Comparison of ENCODE assay signal across 16 cellular contexts in genomic region chr12:53198470-53199110, GRCh38. TPM values are rescaled to one million over a fixed set of nuclear protein-coding genes. Genes with fewer than 3 reads are reported as not detected.
A peak's percentile ranks its signal among the peaks of the same experiment; 100 is the strongest.
DNase-seq lines count a peak whose midpoint lies in the region; ATAC-seq, FAIRE-seq and TF ChIP-seq lines count a peak whose summit lies in the region.
"Had no signal": no experiment of that assay in that cellular context is flagged by ENCODE, and none has a peak within 500 bp of the region (broad histone marks: within the 10 kb centered on the region; RNA-seq: fewer than 3 reads in every experiment).

No MANE protein-coding gene starts in this region.

- no peaks in the 10 kb centered on the region for H3K9me2 ChIP-seq in DOHH2 (replicated peaks; ENCODE audit: control insufficient read depth, low read length)

- no TSS peak for BruUV-seq in K562 (replicated peaks; lab: Mats Ljungman, UMichigan)

- H3K79me2 ChIP-seq in DOHH2 (ENCODE audit: control insufficient read depth, low read length) (peaks cover 13% of the 10 kb centered on the region), K562 (ENCODE audit: control insufficient read depth, insufficient read depth, low read length) (no peaks in the 10 kb centered on the region)

- H3F3A ChIP-seq in DOHH2 (ENCODE audit: control insufficient read depth, insufficient read depth): peaks cover 22% of the 10 kb centered on the region

- DNase-seq in T-helper 2 cell treated with Interferon-gamma antibody and Interleukin-4, amounts not matched to agents 5 μg/mL and 100 μg/mL, for 36 hours (ENCODE audit: low spot score): no peak
- DNase-seq in K562 (ENCODE audit: extremely low read depth in 1 of 4, low spot score in 3 of 4): no peak
- no peak for DNase-seq in tibial nerve (ENCODE audit: low spot score in 2 of 2)
- DNase-seq: KG1; NCI-H187; NCI-H748 treated with DMSO at 0.1 percent for 48 hours; stimulated activated CD4-positive, alpha-beta T cell treated with anti-CD3 and anti-CD28 coated beads, Interleukin-4, amount 100 ng/mL, for 1 hour had no signal

- peaks cover 77% of the 10 kb centered on the region for H3K36me3 Mint-ChIP-seq in T-helper 2 cell treated with Interferon-gamma antibody and Interleukin-4, amounts not matched to agents 5 μg/mL and 100 μg/mL, for 36 hours (ENCODE audit: low read depth)
- H3K36me3 Mint-ChIP-seq: brain had no signal

- peaks cover 45% of the 10 kb centered on the region for H3K4me1 Mint-ChIP-seq in T-helper 2 cell treated with Interferon-gamma antibody and Interleukin-4, amounts not matched to agents 5 μg/mL and 100 μg/mL, for 36 hours (ENCODE audit: low read depth)

- TF ChIP-seq EP300 in K562 (IDR thresholded peaks at IDR 0.05; ENCODE audit: low read length): no peak
- no peak for TF ChIP-seq EP300 in tibial nerve (IDR thresholded peaks at IDR 0.05)

- no peaks in the 10 kb centered on the region for H3K27me3 ChIP-seq in BLaER1 treated with 17β-estradiol and CSF1 and Interleukin-3, amounts not matched to agents 10 nM and 100 nM
- H3K27me3 ChIP-seq in DOHH2 (ENCODE audit: control insufficient read depth, low read length) (no peaks in the 10 kb centered on the region), K562 (ENCODE audit: control insufficient read depth in 2 of 2, insufficient read depth in 2 of 2, low read length in 2 of 2) (no peaks in the 10 kb centered on the region), tibial nerve (no peaks in the 10 kb centered on the region)

- H3K9me3 Mint-ChIP-seq in T-helper 2 cell treated with Interferon-gamma antibody and Interleukin-4, amounts not matched to agents 5 μg/mL and 100 μg/mL, for 36 hours: no peaks in the 10 kb centered on the region
- H3K9me3 Mint-ChIP-seq: CD14-positive monocyte, neural crest cell had no signal

- WGBS in K562 (ENCODE audit: insufficient coverage, low coverage, missing lambda C conversion rate): 63% methylated on average over 3 of the region's 6 CpGs
- 93 to 96% methylated on average over 6 of the region's 6 CpGs for WGBS in tibial nerve, 2 donors

- H3K4me3 ChIP-seq in BLaER1 treated with 17β-estradiol and CSF1 and Interleukin-3, amounts not matched to agents 10 nM and 100 nM: no peak overlapping the region
- H3K4me3 ChIP-seq in DOHH2 (ENCODE audit: low read length) (peak overlapping the region; percentile 48), K562 (no peak overlapping the region), tibial nerve (no peak overlapping the region)

- peak overlapping the region in 8 of 11 experiments; percentile 6 to 52 (median 22); a peak in 8 of 22 replicates for H3K9ac ChIP-seq in BLaER1 treated with 17β-estradiol and CSF1 and Interleukin-3, amounts not matched to agents 10 nM and 100 nM
- H3K9ac ChIP-seq in K562 (ENCODE audit: insufficient read depth in 1 of 2, low read depth in 2 of 2, low read length in 2 of 2): peak overlapping the region in 1 of 2 experiments; percentile 56; a peak in 1 of 4 replicates

- peak overlapping the region; percentile 64 to 96 (median 81) for H3K4me2 ChIP-seq in BLaER1 treated with 17β-estradiol and CSF1 and Interleukin-3, amounts not matched to agents 10 nM and 100 nM
- H3K4me2 ChIP-seq in DOHH2 (ENCODE audit: low read length) (peak overlapping the region; percentile 77), K562 (ENCODE audit: insufficient read depth, low read length) (no peak overlapping the region)

- TF ChIP-seq CTCF in DOHH2 (IDR thresholded peaks at IDR 0.05; ENCODE audit: low read depth, low read length, poor library complexity, severe bottlenecking) (no peak), K562 (IDR thresholded peaks at IDR 0.05 in 2 of 3, conservative IDR thresholded peaks at IDR 0.05 in 1 of 3; ENCODE audit: insufficient read depth in 2 of 3, low read depth in 1 of 3, low read length in 3 of 3) (no peak), tibial nerve (IDR thresholded peaks at IDR 0.05) (no peak)

- peaks cover 55 to 67% (median 58%) of the 10 kb centered on the region in 10 experiments for H3K4me1 ChIP-seq in BLaER1 treated with 17β-estradiol and CSF1 and Interleukin-3, amounts not matched to agents 10 nM and 100 nM
- H3K4me1 ChIP-seq in DOHH2 (ENCODE audit: control insufficient read depth, low read length) (peaks cover 68% of the 10 kb centered on the region), K562 (replicated peaks in 1 of 2; ENCODE audit: control insufficient read depth in 2 of 2, insufficient read depth in 2 of 2, low read length in 2 of 2) (peaks cover 28 to 31% of the 10 kb centered on the region in 2 experiments; a peak in 4 of 5 replicates), tibial nerve (peaks cover 0 to 20% (median 13%) of the 10 kb centered on the region in 4 donors)

- peaks cover 0 to 50% (median 13%) of the 10 kb centered on the region in 11 experiments; a peak in 11 of 22 replicates for H3K36me3 ChIP-seq in BLaER1 treated with 17β-estradiol and CSF1 and Interleukin-3, amounts not matched to agents 10 nM and 100 nM
- H3K36me3 ChIP-seq in DOHH2 (ENCODE audit: control insufficient read depth, low read length): peaks cover 26% of the 10 kb centered on the region
- no peaks in the 10 kb centered on the region for H3K36me3 ChIP-seq in K562 (ENCODE audit: control insufficient read depth, insufficient read depth, low read length)
- no peaks in the 10 kb centered on the region for H3K36me3 ChIP-seq in tibial nerve

- H3K9me3 ChIP-seq in BLaER1 treated with 17β-estradiol and CSF1 and Interleukin-3, amounts not matched to agents 10 nM and 100 nM (replicated peaks in 1 of 11): no peaks in the 10 kb centered on the region
- H3K9me3 ChIP-seq in DOHH2 (ENCODE audit: control insufficient read depth, insufficient read depth, low read length): no peaks in the 10 kb centered on the region
- H3K9me3 ChIP-seq in K562 (replicated peaks; ENCODE audit: control insufficient read depth, insufficient read depth, low read depth, low read length): no peaks in the 10 kb centered on the region
- H3K9me3 ChIP-seq in tibial nerve: no peaks in the 10 kb centered on the region

- H2AFZ ChIP-seq in K562 (ENCODE audit: low read depth, low read length): peak overlapping the region; percentile 38; the same call in 1 of the 2 replicates

- peak overlapping the region; percentile 95 for H3K27ac Mint-ChIP-seq in T-helper 2 cell treated with Interferon-gamma antibody and Interleukin-4, amounts not matched to agents 5 μg/mL and 100 μg/mL, for 36 hours
- H3K27ac Mint-ChIP-seq: brain had no signal

- H3K9me1 ChIP-seq in K562 (ENCODE audit: control insufficient read depth, insufficient read depth, low read length): no peaks in the 10 kb centered on the region

- peaks cover 0 to 32% (median 0%) of the 10 kb centered on the region in 11 experiments; a peak in 6 of 22 replicates for H4K20me1 ChIP-seq in BLaER1 treated with 17β-estradiol and CSF1 and Interleukin-3, amounts not matched to agents 10 nM and 100 nM
- no peaks in the 10 kb centered on the region for H4K20me1 ChIP-seq in DOHH2 (ENCODE audit: control insufficient read depth, insufficient read depth, low read depth, low read length)
- no peaks in the 10 kb centered on the region for H4K20me1 ChIP-seq in K562 (replicated peaks; ENCODE audit: control insufficient read depth, insufficient read depth, low read length)

- intact Hi-C loops in K562 (cut with micrococcal nuclease): no loop called here

- peak overlapping the region; percentile 82 for H3K4me3 Mint-ChIP-seq in T-helper 2 cell treated with Interferon-gamma antibody and Interleukin-4, amounts not matched to agents 5 μg/mL and 100 μg/mL, for 36 hours
- H3K4me3 Mint-ChIP-seq: brain, neural crest cell had no signal

- FAIRE-seq in K562 (lab: Jason Lieb, UNC): no peak

- POLR2A ChIA-PET in K562 (lab: Yijun Ruan, JAX): interaction anchor here (0.5 to 3.1 kb wide), 7 partner anchors 8 to 826 kb away, joined by 3 to 11 read pairs (median 4); partner anchors contain the start of gene PFDN5

- ATAC-seq in K562 (no peak), GM21423 (IDR thresholded peaks at IDR 0.05; ENCODE audit: unreplicated experiment) (no peak), HG03039 (IDR thresholded peaks at IDR 0.05; ENCODE audit: unreplicated experiment) (no peak), GM21390 (IDR thresholded peaks at IDR 0.05; ENCODE audit: unreplicated experiment) (no peak)

- no peak for TF ChIP-seq POLR2A in K562 (conservative IDR thresholded peaks at IDR 0.05)
- no peak for TF ChIP-seq POLR2A in tibial nerve (IDR thresholded peaks at IDR 0.05)

- peak overlapping the region in 9 of 11 experiments; percentile 13 to 65 (median 48); a peak in 17 of 22 replicates for H3K27ac ChIP-seq in BLaER1 treated with 17β-estradiol and CSF1 and Interleukin-3, amounts not matched to agents 10 nM and 100 nM
- H3K27ac ChIP-seq in DOHH2 (ENCODE audit: low read depth, low read length) (peak overlapping the region; percentile 94), K562 (ENCODE audit: extremely low read depth, low read depth, low read length) (no peak overlapping the region), tibial nerve (no peak overlapping the region)
- H3K27ac ChIP-seq: RWPE1 had no signal

- CTCF ChIA-PET in K562 (lab: Yijun Ruan, JAX; ENCODE audit: low intra/inter-chr PET ratio): no interaction called here

- in situ Hi-C loops in K562 (cut with MboI): no loop called here

- no peaks in the 10 kb centered on the region for H3K27me3 Mint-ChIP-seq in T-helper 2 cell treated with Interferon-gamma antibody and Interleukin-4, amounts not matched to agents 5 μg/mL and 100 μg/mL, for 36 hours (ENCODE audit: low read depth)

- no peak for TF ChIP-seq RAD21 in K562 (CRISPR knock-in tag; conservative IDR thresholded peaks at IDR 0.05 in 1 of 2, IDR thresholded peaks at IDR 0.05 in 1 of 2)

RNA-seq across cellular contexts. Expression of gene ITGB7, which starts 8.5 kb away (rescaled TPM):
- 1.7 and 4.1 TPM in 2 replicates for total RNA-seq in K562 (2011; cell fraction: chromatin; rRNA removed; ENCODE audit: low replicate concordance)
- total RNA-seq in K562 (2011; cell fraction: nucleolus; rRNA removed): 3.6 and 8.2 TPM in 2 replicates
- total RNA-seq in K562 (2011; cell fraction: nucleoplasm; rRNA removed): 2.3 and 2.7 TPM in 2 replicates
- total RNA-seq in K562 (2014; rRNA removed) (1.3 and 1.9 TPM in 2 replicates), K562 (2014; rRNA removed; fragmentation: Illumina TruSeq; extraction: Trizol) (0.41 and 0.55 TPM in 2 replicates), K562 (2015; rRNA removed; fragmentation: Illumina TruSeq; extraction: Trizol) (0.54 and 0.64 TPM in 2 replicates), K562 (2021) (2.0 and 3.5 TPM in 2 replicates), tibial nerve (10 to 100 TPM in 2 of 4 donors, 1 to 10 TPM in 2; 3.6 to 15.1 (median 8.9) TPM)
- polyA plus RNA-seq in K562 (2011; rRNA removed) (0.98 and 1.5 TPM in 2 replicates), K562 (2014; fragmentation: Illumina TruSeq; extraction: Trizol) (0.57 and 0.67 TPM in 2 replicates), K562 (2014; fragmentation: Nextera tagmentation; extraction: Ambion mirVana) (under 1 TPM; 0.06 to 0.10 TPM), K562 (2014; rRNA removed) (1.2 and 1.9 TPM in 2 replicates)
- polyA plus RNA-seq in K562 (2011; cell fraction: cytosol; rRNA removed): 1.2 and 2.2 TPM in 2 replicates
- 3.1 and 4.5 TPM in 2 replicates for polyA plus RNA-seq in K562 (2011; cell fraction: nucleus; rRNA removed)
- 0.82 and 1.4 TPM in 2 replicates for polyA plus RNA-seq in K562 (2012)
- 1.2 and 1.3 TPM in 2 replicates for polyA minus RNA-seq in K562 (2011; rRNA and poly(A)+ RNA removed)
- 0.95 and 2.7 TPM in 2 replicates for polyA minus RNA-seq in K562 (2011; cell fraction: cytosol; rRNA and poly(A)+ RNA removed)
- polyA minus RNA-seq in K562 (2011; cell fraction: nucleus; rRNA and poly(A)+ RNA removed): 0.89 and 1.2 TPM in 2 replicates
- total RNA-seq: neural crest cell had no signal

RNA-seq across cellular contexts. Expression of gene CSAD, which starts 17.9 kb away (rescaled TPM):
- total RNA-seq in K562 (2011; cell fraction: chromatin; rRNA removed; ENCODE audit: low replicate concordance): 97.5 and 106 TPM in 2 replicates
- total RNA-seq in K562 (2011; cell fraction: nucleolus; rRNA removed): 53.5 and 54.7 TPM in 2 replicates
- 60.6 and 65.8 TPM in 2 replicates for total RNA-seq in K562 (2011; cell fraction: nucleoplasm; rRNA removed)
- total RNA-seq in K562 (2014; rRNA removed) (8.1 and 8.5 TPM in 2 replicates), K562 (2014; rRNA removed; fragmentation: Illumina TruSeq; extraction: Trizol) (5.7 and 8.1 TPM in 2 replicates), K562 (2015; rRNA removed; fragmentation: Illumina TruSeq; extraction: Trizol) (6.7 and 7.0 TPM in 2 replicates), K562 (2021) (10.3 and 10.9 TPM in 2 replicates), tibial nerve (10 to 100 TPM; 52.4 to 90.6 (median 78.7) TPM)
- polyA plus RNA-seq in K562 (2011; rRNA removed) (19.6 and 26.6 TPM in 2 replicates), K562 (2014; fragmentation: Illumina TruSeq; extraction: Trizol) (11.1 and 16.8 TPM in 2 replicates), K562 (2014; fragmentation: Nextera tagmentation; extraction: Ambion mirVana) (1 to 10 TPM; 1.8 to 2.4 TPM), K562 (2014; rRNA removed) (17.1 TPM in 2 replicates)
- 5.5 and 11.5 TPM in 2 replicates for polyA plus RNA-seq in K562 (2011; cell fraction: cytosol; rRNA removed)
- polyA plus RNA-seq in K562 (2011; cell fraction: nucleus; rRNA removed): 109 and 129 TPM in 2 replicates
- polyA plus RNA-seq in K562 (2012): 7.6 and 29.6 TPM in 2 replicates
- polyA minus RNA-seq in K562 (2011; rRNA and poly(A)+ RNA removed): 6.1 and 7.9 TPM in 2 replicates
- polyA minus RNA-seq in K562 (2011; cell fraction: cytosol; rRNA and poly(A)+ RNA removed): 6.1 TPM in 1 of 2 replicates, not detected in the other
- polyA minus RNA-seq in K562 (2011; cell fraction: nucleus; rRNA and poly(A)+ RNA removed): 14.8 and 19.5 TPM in 2 replicates

RNA-seq across cellular contexts. Expression of gene ZNF740, which starts 18.1 kb away (rescaled TPM):
- total RNA-seq in K562 (2011; cell fraction: chromatin; rRNA removed; ENCODE audit: low replicate concordance): 77.6 and 121 TPM in 2 replicates
- 62.2 and 65.9 TPM in 2 replicates for total RNA-seq in K562 (2011; cell fraction: nucleolus; rRNA removed)
- total RNA-seq in K562 (2011; cell fraction: nucleoplasm; rRNA removed): 76.6 and 88.8 TPM in 2 replicates
- total RNA-seq in K562 (2014; rRNA removed) (15.1 and 16.1 TPM in 2 replicates), K562 (2014; rRNA removed; fragmentation: Illumina TruSeq; extraction: Trizol) (18.6 and 19.9 TPM in 2 replicates), K562 (2015; rRNA removed; fragmentation: Illumina TruSeq; extraction: Trizol) (13.3 and 13.6 TPM in 2 replicates), K562 (2021) (39.6 and 46.4 TPM in 2 replicates), tibial nerve (10 to 100 TPM; 10.2 to 67.7 (median 22.7) TPM)
- polyA plus RNA-seq in K562 (2011; rRNA removed) (33.1 and 34.9 TPM in 2 replicates), K562 (2014; fragmentation: Illumina TruSeq; extraction: Trizol) (19.2 and 21.0 TPM in 2 replicates), K562 (2014; fragmentation: Nextera tagmentation; extraction: Ambion mirVana) (1 to 10 TPM in 1 of 2 experiments, under 1 TPM in 1; 0.57 to 1.4 TPM), K562 (2014; rRNA removed) (20.6 and 22.1 TPM in 2 replicates)
- 9.6 and 17.0 TPM in 2 replicates for polyA plus RNA-seq in K562 (2011; cell fraction: cytosol; rRNA removed)
- polyA plus RNA-seq in K562 (2011; cell fraction: nucleus; rRNA removed): 89.9 and 103 TPM in 2 replicates
- 12.8 and 21.6 TPM in 2 replicates for polyA plus RNA-seq in K562 (2012)
- polyA minus RNA-seq in K562 (2011; rRNA and poly(A)+ RNA removed): 32.3 and 37.3 TPM in 2 replicates
- polyA minus RNA-seq in K562 (2011; cell fraction: cytosol; rRNA and poly(A)+ RNA removed): 8.2 and 9.2 TPM in 2 replicates
- 45.2 and 63.6 TPM in 2 replicates for polyA minus RNA-seq in K562 (2011; cell fraction: nucleus; rRNA and poly(A)+ RNA removed)

RNA-seq across cellular contexts. Expression of gene RARG, which starts 33.4 kb away (rescaled TPM):
- 6.1 and 17.7 TPM in 2 replicates for total RNA-seq in K562 (2011; cell fraction: chromatin; rRNA removed; ENCODE audit: low replicate concordance)
- total RNA-seq in K562 (2011; cell fraction: nucleolus; rRNA removed): 8.7 and 10.3 TPM in 2 replicates
- 5.0 and 7.3 TPM in 2 replicates for total RNA-seq in K562 (2011; cell fraction: nucleoplasm; rRNA removed)
- 1.9 and 3.3 TPM in 2 replicates for total RNA-seq in K562 (2014; rRNA removed)
- 1.8 and 3.1 TPM in 2 replicates for total RNA-seq in K562 (2014; rRNA removed; fragmentation: Illumina TruSeq; extraction: Trizol)
- total RNA-seq in K562 (2015; rRNA removed; fragmentation: Illumina TruSeq; extraction: Trizol): 3.8 and 4.7 TPM in 2 replicates
- 7.6 and 9.4 TPM in 2 replicates for total RNA-seq in K562 (2021)
- polyA plus RNA-seq in K562 (2011; rRNA removed): 4.1 and 4.7 TPM in 2 replicates
- polyA plus RNA-seq in K562 (2011; cell fraction: cytosol; rRNA removed): 4.7 and 7.6 TPM in 2 replicates
- polyA plus RNA-seq in K562 (2011; cell fraction: nucleus; rRNA removed): 10.9 and 15.3 TPM in 2 replicates
- polyA plus RNA-seq in K562 (2012): 3.6 and 5.4 TPM in 2 replicates
- polyA plus RNA-seq in K562 (2014; fragmentation: Illumina TruSeq; extraction: Trizol): 6.0 and 7.8 TPM in 2 replicates
- under 1 TPM; 0.18 to 0.36 TPM for polyA plus RNA-seq in K562 (2014; fragmentation: Nextera tagmentation; extraction: Ambion mirVana)
- 4.9 and 6.5 TPM in 2 replicates for polyA plus RNA-seq in K562 (2014; rRNA removed)
- polyA minus RNA-seq in K562 (2011; rRNA and poly(A)+ RNA removed): 4.7 and 5.7 TPM in 2 replicates
- polyA minus RNA-seq in K562 (2011; cell fraction: cytosol; rRNA and poly(A)+ RNA removed): 5.7 and 9.6 TPM in 2 replicates
- 3.6 and 7.6 TPM in 2 replicates for polyA minus RNA-seq in K562 (2011; cell fraction: nucleus; rRNA and poly(A)+ RNA removed)
- 10 to 100 TPM; 28.0 to 32.3 (median 31.4) TPM for total RNA-seq in tibial nerve

Comparison
In these comparisons a context has a peak if more than half of its experiments do, and no peak if none do; other contexts are left out.
1. H3K27ac ChIP-seq: peak in BLaER1 treated with 17β-estradiol and CSF1 and Interleukin-3, amounts not matched to agents 10 nM and 100 nM (9 of 11) and DOHH2 (single experiment); none in K562 (single experiment) and tibial nerve (0 of 4).